Comparison of ENCODE assay signal across 18 cellular contexts in genomic region chr18:69250305-69251151, GRCh38.
A peak's percentile ranks its signal among the peaks of the same experiment; 100 is the strongest.
DNase-seq lines count a peak whose midpoint lies in the region; ATAC-seq, FAIRE-seq and TF ChIP-seq lines count a peak whose summit lies in the region.
"Had no signal": no experiment of that assay in that cellular context is flagged by ENCODE, and none has a peak within 500 bp of the region (broad histone marks: within the 10 kb centered on the region; RNA-seq: fewer than 3 reads in every experiment).

No MANE protein-coding gene starts in this region.

- no peak overlapping the region for H4K8ac ChIP-seq in mesenchymal stem cell (ENCODE audit: low read length)

- no peak for TF ChIP-seq CTCF in D721Med (IDR thresholded peaks at IDR 0.05; ENCODE audit: insufficient read depth, missing control alignments)
- no peak for TF ChIP-seq CTCF in cardiac fibroblast (IDR thresholded peaks at IDR 0.05; ENCODE audit: low read depth, low read length)
- no peak for TF ChIP-seq CTCF in endothelial cell (IDR thresholded peaks at IDR 0.05; ENCODE audit: unreplicated experiment)

- no peak overlapping the region for H2BK15ac ChIP-seq in mesenchymal stem cell (ENCODE audit: low read depth, poor library complexity, severe bottlenecking)

- no peaks in the 10 kb centered on the region for H3K27me3 ChIP-seq in mesenchymal stem cell (ENCODE audit: control insufficient read depth in 1 of 2, insufficient read depth in 1 of 2, low read length in 2 of 2)
- H3K27me3 ChIP-seq: sigmoid colon had no signal

- H3K4me2 ChIP-seq in mesenchymal stem cell (ENCODE audit: low read length, poor library complexity, severe bottlenecking): no peak overlapping the region

- H2BK12ac ChIP-seq in mesenchymal stem cell (ENCODE audit: low read length in 2 of 2): no peak overlapping the region

- H3K4me3 ChIP-seq in cardiac fibroblast (replicated peaks in 1 of 2; ENCODE audit: low read depth in 2 of 2, low read length in 2 of 2): no peak overlapping the region
- H3K4me3 ChIP-seq in mesenchymal stem cell (ENCODE audit: insufficient read depth in 1 of 2, low read depth in 1 of 2, low read length in 2 of 2): peak overlapping the region in 1 of 2 experiments; percentile 4
- H3K4me3 ChIP-seq: sigmoid colon had no signal

- FAIRE-seq in D721Med (lab: Jason Lieb, UNC): peak; percentile 100

- no peak overlapping the region for H4K91ac ChIP-seq in mesenchymal stem cell (ENCODE audit: low read length)

- no peak overlapping the region for H2BK120ac ChIP-seq in mesenchymal stem cell (ENCODE audit: low read depth, low read length)

- no peak overlapping the region for H3K18ac ChIP-seq in mesenchymal stem cell (ENCODE audit: low read depth in 1 of 2, low read length in 2 of 2)

- no peak overlapping the region for H3K14ac ChIP-seq in mesenchymal stem cell (ENCODE audit: low read length in 2 of 2)

- H3K9me3 ChIP-seq in mesenchymal stem cell (ENCODE audit: control insufficient read depth, low read length): no peaks in the 10 kb centered on the region
- H3K9me3 ChIP-seq: sigmoid colon had no signal

- H2AFZ ChIP-seq in mesenchymal stem cell (ENCODE audit: low read depth, low read length): no peak overlapping the region

- no peaks in the 10 kb centered on the region for H3K9me3 Mint-ChIP-seq in endothelial cell (ENCODE audit: unreplicated experiment)
- no peaks in the 10 kb centered on the region for H3K9me3 Mint-ChIP-seq in T-helper 2 cell treated with Interferon-gamma antibody and Interleukin-4, amounts not matched to agents 5 μg/mL and 100 μg/mL, for 36 hours
- H3K9me3 Mint-ChIP-seq: activated naive CD4-positive, alpha-beta T cell treated with anti-CD3 and anti-CD28 coated beads, Interleukin-2, amount 50 U/mL, for 24 hours; central memory CD8-positive, alpha-beta T cell; T-cell had no signal

- no peak overlapping the region for H3K4ac ChIP-seq in mesenchymal stem cell (ENCODE audit: low read depth in 1 of 2, low read length in 2 of 2)

- no peak overlapping the region for H2BK5ac ChIP-seq in mesenchymal stem cell (ENCODE audit: low read depth, low read length, poor library complexity, severe bottlenecking)

- peak overlapping the region; percentile 2 for H3K9ac ChIP-seq in mesenchymal stem cell (ENCODE audit: low read length)

- no peaks in the 10 kb centered on the region for H3K36me3 ChIP-seq in mesenchymal stem cell (ENCODE audit: control insufficient read depth in 1 of 2, insufficient read depth in 2 of 2, low read depth in 1 of 2, low read length in 2 of 2)
- H3K36me3 ChIP-seq: sigmoid colon had no signal

- no peak overlapping the region for H3K4me3 Mint-ChIP-seq in endothelial cell (ENCODE audit: unreplicated experiment)
- H3K4me3 Mint-ChIP-seq in T-helper 2 cell treated with Interferon-gamma antibody and Interleukin-4, amounts not matched to agents 5 μg/mL and 100 μg/mL, for 36 hours: no peak overlapping the region
- H3K4me3 Mint-ChIP-seq: activated naive CD4-positive, alpha-beta T cell treated with anti-CD3 and anti-CD28 coated beads, Interleukin-2, amount 50 U/mL, for 24 hours; CD4-positive, alpha-beta memory T cell; central memory CD8-positive, alpha-beta T cell; memory B cell; T-cell had no signal

- no peak overlapping the region for H2AK5ac ChIP-seq in mesenchymal stem cell (ENCODE audit: low read length, severe bottlenecking)

- no peak overlapping the region for H3K23ac ChIP-seq in mesenchymal stem cell (ENCODE audit: low read length in 2 of 2)

- peaks cover 1% of the 10 kb centered on the region for H3K27me3 Mint-ChIP-seq in endothelial cell (ENCODE audit: unreplicated experiment)
- no peaks in the 10 kb centered on the region for H3K27me3 Mint-ChIP-seq in T-helper 2 cell treated with Interferon-gamma antibody and Interleukin-4, amounts not matched to agents 5 μg/mL and 100 μg/mL, for 36 hours (ENCODE audit: low read depth)
- H3K27me3 Mint-ChIP-seq: activated naive CD4-positive, alpha-beta T cell treated with anti-CD3 and anti-CD28 coated beads, Interleukin-2, amount 50 U/mL, for 24 hours; central memory CD8-positive, alpha-beta T cell; memory B cell; T-cell had no signal

- no peaks in the 10 kb centered on the region for H3K79me1 ChIP-seq in mesenchymal stem cell (replicated peaks; ENCODE audit: low read length, poor library complexity, severe bottlenecking)

- ATAC-seq in HG03439 (IDR thresholded peaks at IDR 0.05; ENCODE audit: unreplicated experiment) (peak; percentile 56), GM19035 (IDR thresholded peaks at IDR 0.05; ENCODE audit: unreplicated experiment) (no peak)
- ATAC-seq: activated CD4-positive, CD25-positive, alpha-beta regulatory T cell treated with anti-CD3 and anti-CD28 coated beads, Interleukin-2, amount 50 U/mL, for 24 hours; PC-3; T-cell had no signal

- no peaks in the 10 kb centered on the region for H3K4me1 ChIP-seq in mesenchymal stem cell (ENCODE audit: control insufficient read depth, insufficient read depth, low read depth, low read length)
- H3K4me1 ChIP-seq: sigmoid colon had no signal

- no peaks in the 10 kb centered on the region for H3K36me3 Mint-ChIP-seq in endothelial cell (ENCODE audit: low read depth, unreplicated experiment)
- H3K36me3 Mint-ChIP-seq in T-helper 2 cell treated with Interferon-gamma antibody and Interleukin-4, amounts not matched to agents 5 μg/mL and 100 μg/mL, for 36 hours (ENCODE audit: low read depth): no peaks in the 10 kb centered on the region
- H3K36me3 Mint-ChIP-seq: activated naive CD4-positive, alpha-beta T cell treated with anti-CD3 and anti-CD28 coated beads, Interleukin-2, amount 50 U/mL, for 24 hours; CD4-positive, alpha-beta memory T cell; memory B cell; T-cell had no signal

- DNase-seq in D721Med (ENCODE audit: insufficient read length, low spot score) (peak; percentile 37), cardiac fibroblast (ENCODE audit: low read depth in 2 of 2) (peak; percentile 68 to 72), mesenchymal stem cell (no peak), endothelial cell (ENCODE audit: low spot score) (no peak), NCI-H1417 (lab: John Stamatoyannopoulos, UW) (no peak)
- DNase-seq in T-helper 2 cell treated with Interferon-gamma antibody and Interleukin-4, amounts not matched to agents 5 μg/mL and 100 μg/mL, for 36 hours (ENCODE audit: low spot score): no peak
- DNase-seq: CD4-positive, alpha-beta memory T cell; erythroblast; PC-3; sigmoid colon; stimulated activated naive CD4-positive, alpha-beta T cell treated with Interleukin-2 at 50 U/mL for 16 hours; T-cell had no signal

- no peaks in the 10 kb centered on the region for H3K4me1 Mint-ChIP-seq in endothelial cell (ENCODE audit: unreplicated experiment)
- H3K4me1 Mint-ChIP-seq in T-helper 2 cell treated with Interferon-gamma antibody and Interleukin-4, amounts not matched to agents 5 μg/mL and 100 μg/mL, for 36 hours (ENCODE audit: low read depth): no peaks in the 10 kb centered on the region
- H3K4me1 Mint-ChIP-seq: activated naive CD4-positive, alpha-beta T cell treated with anti-CD3 and anti-CD28 coated beads, Interleukin-2, amount 50 U/mL, for 24 hours; CD4-positive, alpha-beta memory T cell; central memory CD8-positive, alpha-beta T cell; memory B cell; T-cell had no signal

- no peak overlapping the region for H3K27ac Mint-ChIP-seq in endothelial cell (ENCODE audit: unreplicated experiment)
- H3K27ac Mint-ChIP-seq in T-helper 2 cell treated with Interferon-gamma antibody and Interleukin-4, amounts not matched to agents 5 μg/mL and 100 μg/mL, for 36 hours: no peak overlapping the region
- H3K27ac Mint-ChIP-seq: activated naive CD4-positive, alpha-beta T cell treated with anti-CD3 and anti-CD28 coated beads, Interleukin-2, amount 50 U/mL, for 24 hours; CD4-positive, alpha-beta memory T cell; memory B cell; T-cell had no signal

- WGBS in mesenchymal stem cell: 82% methylated on average over 7 of the region's 10 CpGs

- no peak overlapping the region for H3K27ac ChIP-seq in mesenchymal stem cell (ENCODE audit: low read length, poor library complexity, severe bottlenecking)
- H3K27ac ChIP-seq: sigmoid colon had no signal

Comparison
In these comparisons a context has a peak if more than half of its experiments do, and no peak if none do; other contexts are left out.
1. DNase-seq: peak in D721Med (single experiment) and cardiac fibroblast (2 of 2); none in mesenchymal stem cell (single experiment), endothelial cell (single experiment), NCI-H1417 (0 of 3) and T-helper 2 cell treated with Interferon-gamma antibody and Interleukin-4, amounts not matched to agents 5 μg/mL and 100 μg/mL, for 36 hours (single experiment).